Comparison of ENCODE assay signal across 9 cellular contexts in genomic region chr3:48826451-48826850, GRCh38.
DNase-seq lines count a peak whose midpoint lies in the region; ATAC-seq and TF ChIP-seq lines count a peak whose summit lies in the region.
"Had no signal": no experiment of that assay in that cellular context is flagged by ENCODE, and none has a peak within 500 bp of the region (broad histone marks: within the 10 kb centered on the region; RNA-seq: fewer than 3 reads in every experiment).

No MANE protein-coding gene starts in this region.

- no peak overlapping the region for H3K4me3 Mint-ChIP-seq in stimulated activated naive B cell treated with anti-CD40 and anti-IgM and Interleukin-4, amounts not matched to agents 10 μg/mL and 1 μg/mL and 100 μg/mL, for 72 hours

- no peak for TF ChIP-seq CTCF in fibroblast of pulmonary artery (IDR thresholded peaks at IDR 0.05; ENCODE audit: low read length, missing control alignments)

- ATAC-seq in SK-N-SH treated with all-trans-retinoic acid at 6 μM for 48 hours (peak; percentile 64; the same call in 2 of the 3 replicates), GM21786 (IDR thresholded peaks at IDR 0.05; ENCODE audit: unreplicated experiment) (no peak)
- peak; percentile 75 to 87 for ATAC-seq in stimulated activated naive B cell treated with anti-CD40 and anti-IgM and Interleukin-4, amounts not matched to agents 10 μg/mL and 1 μg/mL and 100 μg/mL, for 72 hours (replicated peaks)

- H3K4me1 Mint-ChIP-seq in stimulated activated naive B cell treated with anti-CD40 and anti-IgM and Interleukin-4, amounts not matched to agents 10 μg/mL and 1 μg/mL and 100 μg/mL, for 72 hours: peaks cover 11 to 14% of the 10 kb centered on the region in 2 donors

- no peaks in the 10 kb centered on the region for H3K27me3 Mint-ChIP-seq in stimulated activated naive B cell treated with anti-CD40 and anti-IgM and Interleukin-4, amounts not matched to agents 10 μg/mL and 1 μg/mL and 100 μg/mL, for 72 hours

- H3K9me3 Mint-ChIP-seq in stimulated activated naive B cell treated with anti-CD40 and anti-IgM and Interleukin-4, amounts not matched to agents 10 μg/mL and 1 μg/mL and 100 μg/mL, for 72 hours: peaks cover 0 to 1% of the 10 kb centered on the region in 2 donors

- peak; percentile 67 for DNase-seq in GM04504 (ENCODE audit: low read depth)
- DNase-seq in fibroblast of pulmonary artery (ENCODE audit: low read depth): peak; percentile 92
- DNase-seq in stimulated activated naive B cell treated with anti-CD40 and anti-IgM and Interleukin-4, amounts not matched to agents 10 μg/mL and 1 μg/mL and 100 μg/mL, for 72 hours: no peak
- no peak for DNase-seq in NCI-H128 (lab: John Stamatoyannopoulos, UW; ENCODE audit: unreplicated experiment)
- no peak for DNase-seq in DMS153 treated with DMSO at 0.1 percent for 48 hours (lab: John Stamatoyannopoulos, UW; ENCODE audit: unreplicated experiment)
- DNase-seq: DMS79 treated with DMSO at 0.1 percent for 48 hours, small intestine had no signal

- no peak overlapping the region for H3K27ac Mint-ChIP-seq in stimulated activated naive B cell treated with anti-CD40 and anti-IgM and Interleukin-4, amounts not matched to agents 10 μg/mL and 1 μg/mL and 100 μg/mL, for 72 hours

- no peak overlapping the region for H3K4me3 ChIP-seq in fibroblast of pulmonary artery (replicated peaks; ENCODE audit: low read depth, low read length)

- peaks cover 6 to 15% of the 10 kb centered on the region in 2 donors for H3K36me3 Mint-ChIP-seq in stimulated activated naive B cell treated with anti-CD40 and anti-IgM and Interleukin-4, amounts not matched to agents 10 μg/mL and 1 μg/mL and 100 μg/mL, for 72 hours

TF ChIP-seq in SK-N-SH treated with all-trans-retinoic acid at 6 μM for 48 hours, 23 proteins besides CTCF, POLR2A, EP300 and RAD21:
- no peak for TF ChIP-seq GLIS3 (CRISPR knock-in tag; IDR thresholded peaks at IDR 0.05)
- no peak for TF ChIP-seq ISL1 (CRISPR knock-in tag; IDR thresholded peaks at IDR 0.05)
- no peak for TF ChIP-seq PPARA (CRISPR knock-in tag; IDR thresholded peaks at IDR 0.05; ENCODE audit: borderline replicate concordance)
- no peak for TF ChIP-seq POU6F1 (CRISPR knock-in tag; IDR thresholded peaks at IDR 0.05; ENCODE audit: borderline replicate concordance, low read depth)
- TF ChIP-seq ZNF70 (CRISPR knock-in tag; IDR thresholded peaks at IDR 0.05): no peak
- TF ChIP-seq SNAI2 (CRISPR knock-in tag; IDR thresholded peaks at IDR 0.05): no peak

Comparison
In these comparisons a context has a peak if more than half of its experiments do, and no peak if none do; other contexts are left out.
1. DNase-seq: peak in GM04504 (single experiment) and fibroblast of pulmonary artery (single experiment); none in stimulated activated naive B cell treated with anti-CD40 and anti-IgM and Interleukin-4, amounts not matched to agents 10 μg/mL and 1 μg/mL and 100 μg/mL, for 72 hours (single experiment), NCI-H128 (single experiment) and DMS153 treated with DMSO at 0.1 percent for 48 hours (single experiment).